20 cellular contexts compared by ENCODE assay signal in the genomic region with DNA sequence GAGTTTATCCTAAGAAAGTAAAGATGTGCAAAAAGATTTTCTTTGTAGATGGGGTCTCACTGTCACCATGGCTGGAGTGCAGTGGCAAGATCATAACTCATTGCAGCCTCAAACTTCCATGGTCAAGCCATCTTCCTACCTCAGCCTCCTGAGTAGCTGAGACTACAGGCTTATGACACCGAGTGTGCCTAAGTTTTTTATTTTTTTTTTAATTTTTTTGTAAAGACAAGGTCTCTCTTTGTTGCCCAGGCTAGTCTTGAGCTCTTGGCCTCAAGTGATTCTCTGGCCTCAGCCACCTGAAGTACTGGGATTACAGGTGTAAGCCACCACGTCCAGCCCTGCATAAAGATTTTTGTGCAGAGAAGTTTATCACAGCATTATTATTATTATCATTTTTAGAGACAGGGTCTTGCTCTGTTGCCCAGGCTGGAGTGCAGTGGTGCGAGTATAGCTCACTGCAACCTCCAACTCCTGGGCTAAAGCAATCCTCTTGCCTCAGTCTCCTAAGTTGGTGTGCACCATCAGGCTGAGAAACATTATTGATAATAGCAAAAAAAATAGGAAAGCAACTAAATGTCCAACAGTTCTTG. TPM values are rescaled to one million over a fixed set of nuclear protein-coding genes. Genes with fewer than 3 reads are reported as not detected.
DNase-seq lines count a peak whose midpoint lies in the region; ATAC-seq and TF ChIP-seq lines count a peak whose summit lies in the region.
"Had no signal": no experiment of that assay in that cellular context is flagged by ENCODE, and none has a peak within 500 bp of the region (broad histone marks: within the 10 kb centered on the region; RNA-seq: fewer than 3 reads in every experiment).

No MANE protein-coding gene starts in this region.

- no peak overlapping the region for H4K8ac ChIP-seq in mesendoderm (ENCODE audit: low read depth, low read length)

- no peak overlapping the region for H3K4ac ChIP-seq in mesendoderm (ENCODE audit: low read depth, low read length)

- H3K36me3 ChIP-seq in DOHH2 (ENCODE audit: control insufficient read depth, low read length) = no peaks in the 10 kb centered on the region
- no peaks in the 10 kb centered on the region for H3K36me3 ChIP-seq in RWPE2 (ENCODE audit: low read depth)
- no peaks in the 10 kb centered on the region for H3K36me3 ChIP-seq in hepatocyte (replicated peaks; ENCODE audit: insufficient read depth, low read depth)
- H3K36me3 ChIP-seq in mesendoderm (ENCODE audit: control insufficient read depth, insufficient read depth, low read length) = no peaks in the 10 kb centered on the region

- H3K4me1 ChIP-seq in DOHH2 (ENCODE audit: control insufficient read depth, low read length) = peaks cover 93% of the 10 kb centered on the region
- H3K4me1 ChIP-seq in RWPE2 (ENCODE audit: insufficient read depth, poor library complexity, severe bottlenecking) = peaks cover 24% of the 10 kb centered on the region
- H3K4me1 ChIP-seq in hepatocyte (ENCODE audit: insufficient read depth) = peaks cover 2% of the 10 kb centered on the region
- H3K4me1 ChIP-seq in mesendoderm (ENCODE audit: control insufficient read depth, low read depth, low read length) = no peaks in the 10 kb centered on the region

- no peak overlapping the region for H2AK5ac ChIP-seq in mesendoderm (ENCODE audit: low read length)

- TF ChIP-seq CTCF in DOHH2 (IDR thresholded peaks at IDR 0.05; ENCODE audit: low read depth, low read length, poor library complexity, severe bottlenecking) (no peak), RWPE2 (IDR thresholded peaks at IDR 0.05; ENCODE audit: poor library complexity, severe bottlenecking) (no peak), hepatocyte (IDR thresholded peaks at IDR 0.05; ENCODE audit: poor library complexity) (no peak)

- no peaks in the 10 kb centered on the region for H3K36me3 Mint-ChIP-seq in stimulated activated memory B cell treated with anti-CD40 and anti-IgM and Interleukin-4, amounts not matched to agents 10 μg/mL and 1 μg/mL and 100 μg/mL, for 72 hours
- no peaks in the 10 kb centered on the region for H3K36me3 Mint-ChIP-seq in activated naive CD4-positive, alpha-beta T cell treated with anti-CD3 and anti-CD28 coated beads, Interleukin-2, amount 50 U/mL, for 72 hours

- H3K79me2 ChIP-seq in DOHH2 (ENCODE audit: control insufficient read depth, low read length) (no peaks in the 10 kb centered on the region), hepatocyte (no peaks in the 10 kb centered on the region), mesendoderm (ENCODE audit: control insufficient read depth, insufficient read depth, low read length) (no peaks in the 10 kb centered on the region)

- H4K20me1 ChIP-seq in DOHH2 (ENCODE audit: control insufficient read depth, insufficient read depth, low read depth, low read length) = no peaks in the 10 kb centered on the region
- H4K20me1 ChIP-seq in hepatocyte (ENCODE audit: insufficient read depth, poor library complexity, severe bottlenecking) = no peaks in the 10 kb centered on the region

- no peak overlapping the region for H2BK120ac ChIP-seq in mesendoderm (ENCODE audit: low read depth, low read length)

- H3K9me3 Mint-ChIP-seq in stimulated activated memory B cell treated with anti-CD40 and anti-IgM and Interleukin-4, amounts not matched to agents 10 μg/mL and 1 μg/mL and 100 μg/mL, for 72 hours = no peaks in the 10 kb centered on the region
- H3K9me3 Mint-ChIP-seq in activated naive CD4-positive, alpha-beta T cell treated with anti-CD3 and anti-CD28 coated beads, Interleukin-2, amount 50 U/mL, for 72 hours = no peaks in the 10 kb centered on the region
- H3K9me3 Mint-ChIP-seq: CD4-positive, alpha-beta T cell; GM23338 had no signal

- H3K27me3 ChIP-seq in DOHH2 (ENCODE audit: control insufficient read depth, low read length) (no peaks in the 10 kb centered on the region), RWPE2 (ENCODE audit: insufficient read depth, poor library complexity, severe bottlenecking) (no peaks in the 10 kb centered on the region), hepatocyte (no peaks in the 10 kb centered on the region), mesendoderm (ENCODE audit: insufficient read depth, low read length, poor library complexity) (no peaks in the 10 kb centered on the region)

- no peaks in the 10 kb centered on the region for H3K9me3 ChIP-seq in DOHH2 (ENCODE audit: control insufficient read depth, insufficient read depth, low read length)
- H3K9me3 ChIP-seq in RWPE2 (ENCODE audit: severe bottlenecking) = no peaks in the 10 kb centered on the region
- H3K9me3 ChIP-seq in hepatocyte (ENCODE audit: low read depth) = no peaks in the 10 kb centered on the region
- H3K9me3 ChIP-seq: Caco-2 had no signal

- WGBS in hepatocyte (ENCODE audit: low lambda C conversion rate, missing lambda C conversion rate) = 99% methylated on average over 3 of the region's 3 CpGs
- no CpG with 5 or more reads among the region's 3 CpGs for WGBS in mesendoderm (ENCODE audit: extremely low coverage, insufficient coverage, low lambda C conversion rate)

- H3K27ac ChIP-seq in DOHH2 (ENCODE audit: low read depth, low read length) (peak overlapping the region; percentile 83), RWPE2 (ENCODE audit: poor library complexity, severe bottlenecking) (peak overlapping the region; percentile 84), hepatocyte (peak overlapping the region; percentile 64), mesendoderm (ENCODE audit: low read depth, low read length) (no peak overlapping the region)

- no peak overlapping the region for H3K4me3 Mint-ChIP-seq in stimulated activated memory B cell treated with anti-CD40 and anti-IgM and Interleukin-4, amounts not matched to agents 10 μg/mL and 1 μg/mL and 100 μg/mL, for 72 hours
- H3K4me3 Mint-ChIP-seq: CD4-positive, alpha-beta T cell; GM23338 had no signal

- H3K4me1 Mint-ChIP-seq in stimulated activated memory B cell treated with anti-CD40 and anti-IgM and Interleukin-4, amounts not matched to agents 10 μg/mL and 1 μg/mL and 100 μg/mL, for 72 hours = peaks cover 11% of the 10 kb centered on the region

- H3K79me1 ChIP-seq in mesendoderm (ENCODE audit: low read length) = no peaks in the 10 kb centered on the region

- ATAC-seq in RWPE2 (ENCODE audit: low read depth) = no peak
- ATAC-seq in stimulated activated memory B cell treated with anti-CD40 and anti-IgM and Interleukin-4, amounts not matched to agents 10 μg/mL and 1 μg/mL and 100 μg/mL, for 72 hours = no peak
- ATAC-seq in GM18873 (IDR thresholded peaks at IDR 0.05; ENCODE audit: low FRiP score, unreplicated experiment) = no peak
- ATAC-seq in activated naive CD4-positive, alpha-beta T cell treated with anti-CD3 and anti-CD28 coated beads, Interleukin-2, amount 50 U/mL, for 72 hours = no peak
- ATAC-seq: GM23338, HCT116, K562, Panc1 had no signal

- no peak overlapping the region for H2AFZ ChIP-seq in hepatocyte
- H2AFZ ChIP-seq: GM23338 had no signal

- no peak for DNase-seq in RWPE2 (ENCODE audit: low spot score)
- DNase-seq in hepatocyte (ENCODE audit: low spot score) = no peak
- DNase-seq in anterior cingulate cortex (lab: John Stamatoyannopoulos, UW) = no peak
- no peak for DNase-seq in mesendoderm
- DNase-seq in activated naive CD4-positive, alpha-beta T cell treated with anti-CD3 and anti-CD28 coated beads, Interleukin-2, amount 50 U/mL, for 72 hours (ENCODE audit: low spot score in 2 of 2) = no peak
- DNase-seq: AML-193; CD4-positive, alpha-beta T cell; GDM1; NCI-H187; NCI-H2107; NCI-H2227 treated with DMSO at 0.1 percent for 48 hours; NCI-H526 had no signal

- no peak overlapping the region for H2BK5ac ChIP-seq in mesendoderm (ENCODE audit: low read length)

- no peaks in the 10 kb centered on the region for H3K27me3 Mint-ChIP-seq in stimulated activated memory B cell treated with anti-CD40 and anti-IgM and Interleukin-4, amounts not matched to agents 10 μg/mL and 1 μg/mL and 100 μg/mL, for 72 hours
- H3K27me3 Mint-ChIP-seq: CD4-positive, alpha-beta T cell had no signal

- H4K5ac ChIP-seq in mesendoderm (ENCODE audit: low read length) = no peak overlapping the region

- H3K18ac ChIP-seq in mesendoderm (ENCODE audit: low read length) = no peak overlapping the region

- no peak overlapping the region for H3K56ac ChIP-seq in mesendoderm (ENCODE audit: low read length)

- no peak overlapping the region for H3K9ac ChIP-seq in mesendoderm (ENCODE audit: low read length)

- no peak overlapping the region for H3K23ac ChIP-seq in mesendoderm (ENCODE audit: low read length)

- H3K27ac Mint-ChIP-seq in stimulated activated memory B cell treated with anti-CD40 and anti-IgM and Interleukin-4, amounts not matched to agents 10 μg/mL and 1 μg/mL and 100 μg/mL, for 72 hours = peak overlapping the region; percentile 67
- H3K27ac Mint-ChIP-seq in activated naive CD4-positive, alpha-beta T cell treated with anti-CD3 and anti-CD28 coated beads, Interleukin-2, amount 50 U/mL, for 72 hours = no peak overlapping the region
- H3K27ac Mint-ChIP-seq: CD4-positive, alpha-beta T cell had no signal

- H3K4me2 ChIP-seq in DOHH2 (ENCODE audit: low read length) (peak overlapping the region; percentile 56), hepatocyte (no peak overlapping the region), mesendoderm (ENCODE audit: low read length) (no peak overlapping the region)
- H3K4me2 ChIP-seq: GM23338 had no signal

- H3K4me3 ChIP-seq in DOHH2 (ENCODE audit: low read length) (no peak overlapping the region), RWPE2 (ENCODE audit: severe bottlenecking) (no peak overlapping the region), hepatocyte (no peak overlapping the region), mesendoderm (ENCODE audit: low read length) (no peak overlapping the region)
- H3K4me3 ChIP-seq: GM23338, K562 had no signal

- peaks cover 8% of the 10 kb centered on the region; the same call in 1 of the 2 replicates for H3F3A ChIP-seq in DOHH2 (ENCODE audit: control insufficient read depth, insufficient read depth)

- H2BK15ac ChIP-seq in mesendoderm (replicated peaks; ENCODE audit: low read depth) = no peak overlapping the region

- no peaks in the 10 kb centered on the region for H3K9me2 ChIP-seq in DOHH2 (replicated peaks; ENCODE audit: control insufficient read depth, low read length)
- no peaks in the 10 kb centered on the region for H3K9me2 ChIP-seq in hepatocyte (replicated peaks; ENCODE audit: insufficient read depth)

RNA-seq across cellular contexts. Expression of gene MDM2, which starts 19.3 kb away (rescaled TPM):
- total RNA-seq in hepatocyte = 77.4 and 82.5 TPM in 2 replicates
- 42.0 and 47.6 TPM in 2 replicates for polyA plus RNA-seq in hepatocyte
- 75.7 TPM for polyA plus RNA-seq in mesendoderm (2013, experiment 1 of 2)
- polyA plus RNA-seq in mesendoderm (2013, experiment 2 of 2) = 76.8 TPM
- total RNA-seq in activated naive CD4-positive, alpha-beta T cell treated with anti-CD3 and anti-CD28 coated beads, Interleukin-2, amount 50 U/mL, for 72 hours = 100 to 1,000 TPM; 141 to 393 TPM

RNA-seq across cellular contexts. Expression of gene SLC35E3, which starts 42.7 kb away (rescaled TPM):
- total RNA-seq in hepatocyte = 3.3 and 3.5 TPM in 2 replicates
- 11.4 and 11.7 TPM in 2 replicates for polyA plus RNA-seq in hepatocyte
- 6.5 TPM for polyA plus RNA-seq in mesendoderm (2013, experiment 1 of 2)
- 7.2 TPM for polyA plus RNA-seq in mesendoderm (2013, experiment 2 of 2)
- 1 to 10 TPM; 5.3 to 9.4 TPM for total RNA-seq in activated naive CD4-positive, alpha-beta T cell treated with anti-CD3 and anti-CD28 coated beads, Interleukin-2, amount 50 U/mL, for 72 hours
